36 cellular contexts compared by ENCODE assay signal in the genomic region with DNA sequence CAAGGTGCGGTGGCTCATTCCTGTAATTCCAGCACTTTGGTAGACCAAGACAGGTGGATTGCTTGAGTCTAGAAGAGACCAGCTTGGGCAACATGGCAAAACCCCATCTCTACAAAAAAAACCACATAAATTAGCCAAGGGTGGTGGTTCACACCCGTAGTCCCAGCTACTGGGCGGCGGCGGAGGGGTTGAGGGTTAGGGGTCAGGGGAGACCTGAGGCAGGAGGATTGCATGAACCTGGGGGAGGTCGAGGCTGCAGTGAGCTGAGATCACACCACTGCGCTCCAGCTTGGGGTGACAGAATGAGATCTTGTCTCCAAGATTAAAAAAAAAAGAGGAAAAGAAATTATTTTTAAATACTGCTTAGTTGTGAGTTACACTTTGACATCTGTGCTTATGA. TPM values are rescaled to one million over a fixed set of nuclear protein-coding genes. Genes with fewer than 3 reads are reported as not detected.
"Had no signal": no experiment of that assay in that cellular context is flagged by ENCODE, and none has a peak within 500 bp of the region (broad histone marks: within the 10 kb centered on the region; RNA-seq: fewer than 3 reads in every experiment).

No MANE protein-coding gene starts in this region.

- DNase-seq: activated B cell treated with CpG ODN at 0.5 μM for 24 hours; activated CD4-positive, alpha-beta memory T cell treated with anti-CD3 and anti-CD28 coated beads for 36 hours; activated CD4-positive, alpha-beta T cell treated with anti-CD3 and anti-CD28 coated beads for 4 hours; activated CD4-positive, alpha-beta T cell treated with anti-CD3 and anti-CD28 coated beads, Interleukin-2, amount 10 ng/mL, durations not matched to agents 24 days and 14 days; activated CD4-positive, alpha-beta T cell treated with anti-CD3 and anti-CD28 coated beads, Interleukin-2, amount 50 U/mL, for 1 hour; activated CD4-positive, alpha-beta T cell treated with anti-CD3 and anti-CD28 coated beads, Interleukin-2, amount 50 U/mL, for 4 hours; activated CD4-positive, CD25-positive, alpha-beta regulatory T cell treated with anti-CD3 and anti-CD28 coated beads, Interleukin-2, amount 50 U/mL, for 72 hours; activated CD8-positive, alpha-beta memory T cell treated with anti-CD3 and anti-CD28 coated beads, Interleukin-2, amount 50 U/mL, for 4 hours; activated CD8-positive, alpha-beta T cell treated with anti-CD3 and anti-CD28 coated beads for 36 hours; activated effector memory CD4-positive, alpha-beta T cell treated with anti-CD3 and anti-CD28 coated beads, Interleukin-2, amount 50 U/mL, for 16 hours; activated gamma-delta T cell treated with Interleukin-2 at 50 U/mL for 16 hours; activated naive CD4-positive, alpha-beta T cell; activated naive CD4-positive, alpha-beta T cell treated with anti-CD3 and anti-CD28 coated beads for 36 hours; activated naive CD4-positive, alpha-beta T cell treated with anti-CD3 and anti-CD28 coated beads, Interleukin-2, amount 50 U/mL, for 16 hours; activated naive CD8-positive, alpha-beta T cell treated with anti-CD3 and anti-CD28 coated beads for 36 hours; activated T-cell treated with anti-CD3 and anti-CD28 coated beads for 4 hours; activated T-cell treated with anti-CD3 and anti-CD28 coated beads, Interleukin-2, amount 50 U/mL, for 1 hour; activated T-cell treated with anti-CD3 and anti-CD28 coated beads, Interleukin-2, amount 50 U/mL, for 4 hours; activated T-cell treated with anti-CD3 and anti-CD28 coated beads, Interleukin-2, amount 50 U/mL, for 72 hours; adrenal gland; amniotic stem cell; aorta; caudate nucleus; cerebellar nuclear complex; T-helper 17 cell; T-helper 9 cell had no signal

- H3K27me3 ChIP-seq: adrenal gland, cardiac muscle cell had no signal

- H3K9me3 ChIP-seq: adrenal gland had no signal

- H3K4me3 Mint-ChIP-seq: activated B cell treated with CpG ODN at 0.5 μM for 24 hours; activated CD4-positive, alpha-beta memory T cell treated with anti-CD3 and anti-CD28 coated beads for 36 hours; activated CD4-positive, alpha-beta T cell treated with anti-CD3 and anti-CD28 coated beads, Interleukin-2, amount 10 ng/mL, durations not matched to agents 24 days and 14 days; activated CD8-positive, alpha-beta T cell treated with anti-CD3 and anti-CD28 coated beads for 36 hours; activated naive CD4-positive, alpha-beta T cell treated with anti-CD3 and anti-CD28 coated beads for 36 hours; activated naive CD8-positive, alpha-beta T cell treated with anti-CD3 and anti-CD28 coated beads for 36 hours; activated T-cell treated with anti-CD3 and anti-CD28 coated beads, Interleukin-2, amount 50 U/mL, for 4 hours; activated T-cell treated with anti-CD3 and anti-CD28 coated beads, Interleukin-2, amount 50 U/mL, for 72 hours; activated T-helper 1 cell treated with anti-CD3 and anti-CD28 coated beads, Interleukin-12 subunit alpha, Interleukin-12 subunit beta, Interleukin-2, Interleukin-4 antibody, amounts not matched to agents 30 ng/mL and 10 ng/mL and 1 ng/mL, durations not matched to agents 14 hours and 24 hours and 36 hours; activated T-helper 17 cell treated with anti-CD3 and anti-CD28 coated beads, Interleukin-2, amount 50 U/mL, for 72 hours; brain; central memory CD8-positive, alpha-beta T cell; T-helper 17 cell had no signal

- FAIRE-seq: bronchial epithelial cell had no signal

- H3K4me3 ChIP-seq: cardiac muscle cell had no signal

- H3K27ac Mint-ChIP-seq: activated B cell treated with CpG ODN at 0.5 μM for 24 hours; activated CD4-positive, alpha-beta memory T cell treated with anti-CD3 and anti-CD28 coated beads for 36 hours; activated CD4-positive, alpha-beta T cell treated with anti-CD3 and anti-CD28 coated beads, Interleukin-2, amount 10 ng/mL, durations not matched to agents 24 days and 14 days; activated CD8-positive, alpha-beta T cell treated with anti-CD3 and anti-CD28 coated beads for 36 hours; activated naive CD4-positive, alpha-beta T cell treated with anti-CD3 and anti-CD28 coated beads for 36 hours; activated naive CD4-positive, alpha-beta T cell treated with anti-CD3 and anti-CD28 coated beads, Interleukin-2, amount 50 U/mL, for 72 hours; activated naive CD8-positive, alpha-beta T cell treated with anti-CD3 and anti-CD28 coated beads for 36 hours; activated T-cell treated with anti-CD3 and anti-CD28 coated beads, Interleukin-2, amount 50 U/mL, for 72 hours; activated T-helper 1 cell treated with anti-CD3 and anti-CD28 coated beads, Interleukin-12 subunit alpha, Interleukin-12 subunit beta, Interleukin-2, Interleukin-4 antibody, amounts not matched to agents 30 ng/mL and 10 ng/mL and 1 ng/mL, durations not matched to agents 14 hours and 24 hours and 36 hours; activated T-helper 17 cell treated with anti-CD3 and anti-CD28 coated beads, Interleukin-2, amount 50 U/mL, for 72 hours; T-helper 17 cell had no signal

- H3K27ac ChIP-seq: cardiac muscle cell, VCaP had no signal

- H3K36me3 Mint-ChIP-seq: activated CD4-positive, alpha-beta memory T cell treated with anti-CD3 and anti-CD28 coated beads for 36 hours; activated naive CD4-positive, alpha-beta T cell treated with anti-CD3 and anti-CD28 coated beads, Interleukin-2, amount 50 U/mL, for 72 hours; brain had no signal

- H3K36me3 ChIP-seq: adrenal gland, cardiac muscle cell had no signal

- H3K9me3 Mint-ChIP-seq: activated B cell treated with CpG ODN at 0.5 μM for 24 hours; activated CD4-positive, alpha-beta memory T cell treated with anti-CD3 and anti-CD28 coated beads for 36 hours; activated CD4-positive, alpha-beta T cell treated with anti-CD3 and anti-CD28 coated beads, Interleukin-2, amount 10 ng/mL, durations not matched to agents 24 days and 14 days; activated CD8-positive, alpha-beta T cell treated with anti-CD3 and anti-CD28 coated beads for 36 hours; activated naive CD4-positive, alpha-beta T cell treated with anti-CD3 and anti-CD28 coated beads for 36 hours; activated naive CD4-positive, alpha-beta T cell treated with anti-CD3 and anti-CD28 coated beads, Interleukin-2, amount 50 U/mL, for 72 hours; activated naive CD8-positive, alpha-beta T cell treated with anti-CD3 and anti-CD28 coated beads for 36 hours; activated T-cell treated with anti-CD3 and anti-CD28 coated beads, Interleukin-2, amount 50 U/mL, for 4 hours; activated T-cell treated with anti-CD3 and anti-CD28 coated beads, Interleukin-2, amount 50 U/mL, for 72 hours; activated T-helper 1 cell treated with anti-CD3 and anti-CD28 coated beads, Interleukin-12 subunit alpha, Interleukin-12 subunit beta, Interleukin-2, Interleukin-4 antibody, amounts not matched to agents 30 ng/mL and 10 ng/mL and 1 ng/mL, durations not matched to agents 14 hours and 24 hours and 36 hours; activated T-helper 17 cell treated with anti-CD3 and anti-CD28 coated beads, Interleukin-2, amount 50 U/mL, for 72 hours; brain; central memory CD8-positive, alpha-beta T cell had no signal

- H3K27me3 Mint-ChIP-seq: activated B cell treated with CpG ODN at 0.5 μM for 24 hours; activated CD4-positive, alpha-beta memory T cell treated with anti-CD3 and anti-CD28 coated beads for 36 hours; activated CD4-positive, alpha-beta T cell treated with anti-CD3 and anti-CD28 coated beads, Interleukin-2, amount 10 ng/mL, durations not matched to agents 24 days and 14 days; activated CD8-positive, alpha-beta T cell treated with anti-CD3 and anti-CD28 coated beads for 36 hours; activated naive CD8-positive, alpha-beta T cell treated with anti-CD3 and anti-CD28 coated beads for 36 hours; activated T-helper 17 cell treated with anti-CD3 and anti-CD28 coated beads, Interleukin-2, amount 50 U/mL, for 72 hours; central memory CD8-positive, alpha-beta T cell; T-helper 17 cell had no signal

RNA-seq across cellular contexts. Expression of a gene that starts 1.3 kb away (rescaled TPM):
- total RNA-seq: activated B cell treated with CpG ODN at 0.5 μM for 24 hours; activated CD4-positive, alpha-beta memory T cell treated with anti-CD3 and anti-CD28 coated beads for 36 hours; activated CD8-positive, alpha-beta memory T cell treated with anti-CD3 and anti-CD28 coated beads for 36 hours; activated CD8-positive, alpha-beta T cell treated with anti-CD3 and anti-CD28 coated beads for 36 hours; activated naive CD4-positive, alpha-beta T cell treated with anti-CD3 and anti-CD28 coated beads for 36 hours; activated naive CD4-positive, alpha-beta T cell treated with anti-CD3 and anti-CD28 coated beads, Interleukin-2, amount 50 U/mL, for 72 hours; activated naive CD8-positive, alpha-beta T cell treated with anti-CD3 and anti-CD28 coated beads for 36 hours; activated T-cell treated with anti-CD3 and anti-CD28 coated beads, Interleukin-2, amount 50 U/mL, for 72 hours; activated T-helper 1 cell treated with anti-CD3 and anti-CD28 coated beads, Interleukin-12 subunit alpha, Interleukin-12 subunit beta, Interleukin-2, Interleukin-4 antibody, amounts not matched to agents 30 ng/mL and 10 ng/mL and 1 ng/mL, durations not matched to agents 14 hours and 24 hours and 36 hours; activated T-helper 17 cell treated with anti-CD3 and anti-CD28 coated beads, Interleukin-2, amount 50 U/mL, for 72 hours; cardiac muscle cell; T-helper 1 cell treated with Interleukin-12 subunit alpha and Interleukin-12 subunit beta and Interleukin-4 antibody, amounts not matched to agents 30 ng/mL and 1 ng/mL, for 36 hours; T-helper 17 cell had no signal
